16 cellular contexts compared by ENCODE assay signal in genomic region chr20:36855241-36855657, GRCh38. TPM values are rescaled to one million over a fixed set of nuclear protein-coding genes. Genes with fewer than 3 reads are reported as not detected.
DNase-seq lines count a peak whose midpoint lies in the region; ATAC-seq and TF ChIP-seq lines count a peak whose summit lies in the region.
"Had no signal": no experiment of that assay in that cellular context is flagged by ENCODE, and none has a peak within 500 bp of the region (broad histone marks: within the 10 kb centered on the region; RNA-seq: fewer than 3 reads in every experiment).

No MANE protein-coding gene starts in this region.

- peaks cover 89% of the 10 kb centered on the region for H3K4me1 Mint-ChIP-seq in HFFc6 (ENCODE audit: low read depth)

- H3K4me3 ChIP-seq in adrenal gland (no peak overlapping the region), right cardiac atrium (ENCODE audit: low read length) (no peak overlapping the region), testis (no peak overlapping the region)
- H3K4me3 ChIP-seq: HAP-1 had no signal

- peak; percentile 5 to 20 for ATAC-seq in right cardiac atrium

- H3K4me1 ChIP-seq in adrenal gland (replicated peaks in 1 of 2) (peaks cover 78 to 84% of the 10 kb centered on the region in 2 donors), right cardiac atrium (ENCODE audit: control insufficient read depth, insufficient read depth, low read length) (peaks cover 41% of the 10 kb centered on the region), testis (peaks cover 78% of the 10 kb centered on the region)
- H3K4me1 ChIP-seq: HAP-1 had no signal

- H3K4me3 Mint-ChIP-seq in HFFc6: peak overlapping the region; percentile 52; the same call in 1 of the 2 replicates
- H3K4me3 Mint-ChIP-seq: CD8-positive, alpha-beta memory T cell; central memory CD8-positive, alpha-beta T cell had no signal

- peaks cover 1% of the 10 kb centered on the region for H3K27me3 Mint-ChIP-seq in HFFc6 (ENCODE audit: insufficient read depth)
- H3K27me3 Mint-ChIP-seq: central memory CD8-positive, alpha-beta T cell had no signal

- H3K27me3 ChIP-seq in adrenal gland (no peaks in the 10 kb centered on the region), right cardiac atrium (ENCODE audit: control insufficient read depth, insufficient read depth) (no peaks in the 10 kb centered on the region), testis (no peaks in the 10 kb centered on the region)

- H3K9me3 ChIP-seq in adrenal gland (replicated peaks in 1 of 3): no peaks in the 10 kb centered on the region
- H3K9me3 ChIP-seq in right cardiac atrium (ENCODE audit: control insufficient read depth, low read length): no peaks in the 10 kb centered on the region
- no peaks in the 10 kb centered on the region for H3K9me3 ChIP-seq in testis
- H3K9me3 ChIP-seq: SK-N-SH had no signal

- WGBS in adrenal gland, 4 donors: 33 to 57% (median 36%) methylated on average over 6 to 7 of the region's 7 CpGs
- 45% methylated on average over 7 of the region's 7 CpGs for WGBS in right cardiac atrium
- 65 to 71% methylated on average over 4 to 7 of the region's 7 CpGs for WGBS in testis, 2 donors

- DNase-seq in HFFc6: no peak
- peak in 6 of 7 donors; percentile 56 to 79 (median 70) for DNase-seq in adrenal gland
- DNase-seq in right cardiac atrium: peak in 1 of 3 donors; percentile 66
- no peak for DNase-seq in testis
- no peak for DNase-seq in HK-2 (ENCODE audit: unreplicated experiment)
- no peak for DNase-seq in SHP77 treated with DMSO at 0.1 percent for 48 hours (lab: John Stamatoyannopoulos, UW)
- DNase-seq in foreskin melanocyte: no peak
- no peak for DNase-seq in KG1 (lab: John Stamatoyannopoulos, UW)
- DNase-seq: activated CD4-positive, alpha-beta T cell treated with anti-CD3 and anti-CD28 coated beads for 48 hours; activated effector memory CD4-positive, alpha-beta T cell treated with Interleukin-2 at 50 U/mL for 16 hours; CD8-positive, alpha-beta memory T cell; NCI-H446 treated with DMSO at 0.1 percent for 48 hours; SK-N-SH had no signal

- TF ChIP-seq POLR2A in adrenal gland (IDR thresholded peaks at IDR 0.05) (no peak), testis (IDR thresholded peaks at IDR 0.05) (no peak)

- H3K27ac Mint-ChIP-seq in HFFc6: peak overlapping the region; percentile 92
- H3K27ac Mint-ChIP-seq: CD8-positive, alpha-beta memory T cell had no signal

- H3K27ac ChIP-seq in adrenal gland (peak overlapping the region in 4 of 5 donors; percentile 47 to 96 (median 71)), right cardiac atrium (ENCODE audit: low read length) (peak overlapping the region; percentile 53), testis (peak overlapping the region; percentile 31 to 68)

- TF ChIP-seq CTCF in HFFc6 (IDR thresholded peaks at IDR 0.05) (no peak), adrenal gland (IDR thresholded peaks at IDR 0.05) (no peak), testis (IDR thresholded peaks at IDR 0.05) (no peak)

- peaks cover 16% of the 10 kb centered on the region for H3K36me3 Mint-ChIP-seq in HFFc6 (ENCODE audit: low read depth)
- H3K36me3 Mint-ChIP-seq: CD8-positive, alpha-beta memory T cell had no signal

- intact Hi-C loops in adrenal gland (cut with DNase I) (no loop called here), right cardiac atrium (cut with DNase I) (no loop called here), testis (cut with DNase I; ENCODE audit: low total_unique reads) (no loop called here)

- no peaks in the 10 kb centered on the region for H3K9me3 Mint-ChIP-seq in HFFc6
- H3K9me3 Mint-ChIP-seq: CD8-positive, alpha-beta memory T cell; central memory CD8-positive, alpha-beta T cell had no signal

- H3K36me3 ChIP-seq in adrenal gland (replicated peaks in 1 of 2): no peaks in the 10 kb centered on the region
- H3K36me3 ChIP-seq in testis (ENCODE audit: low read depth, missing control alignments): no peaks in the 10 kb centered on the region

RNA-seq across cellular contexts. Expression of gene TLDC2, which starts 20.7 kb away (rescaled TPM):
- total RNA-seq in HFFc6 (2021; fragmentation: NEBNext Ultra II Directional; extraction: Animal tissue kit (Norgen Biotek cat#: 25700)): under 1 TPM; 0.17 to 0.55 (median 0.39) TPM
- total RNA-seq in adrenal gland (under 1 TPM in 1 of 8 donors, not detected in 7; 0.29 TPM), right cardiac atrium (not detected), testis (1 to 10 TPM; 2.8 to 3.4 TPM)
- polyA plus RNA-seq in adrenal gland (under 1 TPM in 2 of 3 donors, not detected in 1; 0.10 to 0.22 TPM), right cardiac atrium (0.09 TPM), testis (ENCODE audit: insufficient read depth, low read depth, low replicate concordance) (2.9 TPM)
- total RNA-seq: CD8-positive, alpha-beta memory T cell; pulmonary artery endothelial cell had no signal

Comparison
In these comparisons a context has a peak if more than half of its experiments do, and no peak if none do; other contexts are left out.
1. DNase-seq: peak in adrenal gland (6 of 7); none in HFFc6 (single experiment), testis (single experiment), HK-2 (single experiment), SHP77 treated with DMSO at 0.1 percent for 48 hours (single experiment), foreskin melanocyte (single experiment) and KG1 (single experiment).
2. Peak in every context shown above with its lines, with median percentiles within 50 percentile points of each other: H3K27ac ChIP-seq.